ENCODE assay signal across 1 cellular context in the genomic region with DNA sequence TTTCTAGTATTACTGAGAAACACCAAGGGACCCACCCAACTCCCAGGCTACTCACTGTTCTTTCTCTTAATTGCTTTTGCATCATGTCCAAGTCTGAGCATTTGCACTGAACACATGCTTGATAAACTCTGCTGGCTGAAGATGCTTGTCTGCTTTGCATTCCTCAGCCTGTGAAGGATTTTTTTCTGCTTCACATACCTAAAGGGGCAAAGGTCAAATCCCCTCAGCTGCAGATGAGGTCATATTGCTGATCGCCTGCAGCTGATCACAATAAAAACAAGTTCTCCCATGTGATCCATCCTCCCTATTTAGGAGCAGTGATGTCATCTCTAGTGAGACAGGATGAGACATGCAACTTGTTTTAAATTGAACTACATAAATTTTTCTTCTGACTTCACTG.
A peak's percentile ranks its signal among the peaks of the same experiment; 100 is the strongest.
TF ChIP-seq lines count a peak whose summit lies in the region.

No MANE protein-coding gene starts in this region.

TF ChIP-seq in SK-N-SH, 30 proteins besides CTCF, POLR2A, EP300 and RAD21 (continued from another document):
- TF ChIP-seq, protein P1, sequence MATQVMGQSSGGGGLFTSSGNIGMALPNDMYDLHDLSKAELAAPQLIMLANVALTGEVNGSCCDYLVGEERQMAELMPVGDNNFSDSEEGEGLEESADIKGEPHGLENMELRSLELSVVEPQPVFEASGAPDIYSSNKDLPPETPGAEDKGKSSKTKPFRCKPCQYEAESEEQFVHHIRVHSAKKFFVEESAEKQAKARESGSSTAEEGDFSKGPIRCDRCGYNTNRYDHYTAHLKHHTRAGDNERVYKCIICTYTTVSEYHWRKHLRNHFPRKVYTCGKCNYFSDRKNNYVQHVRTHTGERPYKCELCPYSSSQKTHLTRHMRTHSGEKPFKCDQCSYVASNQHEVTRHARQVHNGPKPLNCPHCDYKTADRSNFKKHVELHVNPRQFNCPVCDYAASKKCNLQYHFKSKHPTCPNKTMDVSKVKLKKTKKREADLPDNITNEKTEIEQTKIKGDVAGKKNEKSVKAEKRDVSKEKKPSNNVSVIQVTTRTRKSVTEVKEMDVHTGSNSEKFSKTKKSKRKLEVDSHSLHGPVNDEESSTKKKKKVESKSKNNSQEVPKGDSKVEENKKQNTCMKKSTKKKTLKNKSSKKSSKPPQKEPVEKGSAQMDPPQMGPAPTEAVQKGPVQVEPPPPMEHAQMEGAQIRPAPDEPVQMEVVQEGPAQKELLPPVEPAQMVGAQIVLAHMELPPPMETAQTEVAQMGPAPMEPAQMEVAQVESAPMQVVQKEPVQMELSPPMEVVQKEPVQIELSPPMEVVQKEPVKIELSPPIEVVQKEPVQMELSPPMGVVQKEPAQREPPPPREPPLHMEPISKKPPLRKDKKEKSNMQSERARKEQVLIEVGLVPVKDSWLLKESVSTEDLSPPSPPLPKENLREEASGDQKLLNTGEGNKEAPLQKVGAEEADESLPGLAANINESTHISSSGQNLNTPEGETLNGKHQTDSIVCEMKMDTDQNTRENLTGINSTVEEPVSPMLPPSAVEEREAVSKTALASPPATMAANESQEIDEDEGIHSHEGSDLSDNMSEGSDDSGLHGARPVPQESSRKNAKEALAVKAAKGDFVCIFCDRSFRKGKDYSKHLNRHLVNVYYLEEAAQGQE (IDR thresholded peaks at IDR 0.05; ENCODE audit: low read depth, low read length), result no peak
- TF ChIP-seq RCOR1 (IDR thresholded peaks at IDR 0.05; ENCODE audit: low read length) (peak; percentile 63), CHD2 (IDR thresholded peaks at IDR 0.05; ENCODE audit: low read length, partially characterized antibody) (no peak), TCF12 (IDR thresholded peaks at IDR 0.05) (peak; percentile 78), RFX5 (IDR thresholded peaks at IDR 0.05; ENCODE audit: low read length) (no peak), NFIC (IDR thresholded peaks at IDR 0.05; ENCODE audit: borderline replicate concordance) (no peak), ELF1 (IDR thresholded peaks at IDR 0.05) (no peak), SMC3 (IDR thresholded peaks at IDR 0.05; ENCODE audit: low read depth, low read length) (no peak), SIN3A (IDR thresholded peaks at IDR 0.05; ENCODE audit: borderline replicate concordance, low read depth, low read length) (0 out of 2 replicates have a peak, but pooled peaks have one; percentile 34), TEAD4 (IDR thresholded peaks at IDR 0.05; ENCODE audit: borderline replicate concordance, insufficient read depth) (0 out of 2 replicates have a peak, but pooled peaks have one; percentile 22), EZH2phosphoT487 (IDR thresholded peaks at IDR 0.05; ENCODE audit: borderline replicate concordance, low read depth) (no peak), MEF2A (IDR thresholded peaks at IDR 0.05; ENCODE audit: borderline replicate concordance, low read depth) (peak; percentile 45; the same call in 1 of the 2 replicates), RXRA (IDR thresholded peaks at IDR 0.05; ENCODE audit: borderline replicate concordance, low read depth) (peak; percentile 81; the same call in 1 of the 2 replicates), MXI1 (IDR thresholded peaks at IDR 0.05; ENCODE audit: low read depth, low read length) (no peak), JUND (IDR thresholded peaks at IDR 0.05) (peak; percentile 56), FOXJ3 (CRISPR knock-in tag; IDR thresholded peaks at IDR 0.05) (no peak), TAF1 (IDR thresholded peaks at IDR 0.05; ENCODE audit: borderline replicate concordance, low read depth, low read length) (no peak)
- TF ChIP-seq, protein P2, sequence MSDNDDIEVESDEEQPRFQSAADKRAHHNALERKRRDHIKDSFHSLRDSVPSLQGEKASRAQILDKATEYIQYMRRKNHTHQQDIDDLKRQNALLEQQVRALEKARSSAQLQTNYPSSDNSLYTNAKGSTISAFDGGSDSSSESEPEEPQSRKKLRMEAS (IDR thresholded peaks at IDR 0.05; ENCODE audit: low read depth), result peak; percentile 37; the same call in 1 of the 2 replicates
- TF ChIP-seq, protein P3, sequence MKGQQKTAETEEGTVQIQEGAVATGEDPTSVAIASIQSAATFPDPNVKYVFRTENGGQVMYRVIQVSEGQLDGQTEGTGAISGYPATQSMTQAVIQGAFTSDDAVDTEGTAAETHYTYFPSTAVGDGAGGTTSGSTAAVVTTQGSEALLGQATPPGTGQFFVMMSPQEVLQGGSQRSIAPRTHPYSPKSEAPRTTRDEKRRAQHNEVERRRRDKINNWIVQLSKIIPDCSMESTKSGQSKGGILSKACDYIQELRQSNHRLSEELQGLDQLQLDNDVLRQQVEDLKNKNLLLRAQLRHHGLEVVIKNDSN (IDR thresholded peaks at IDR 0.05; ENCODE audit: borderline replicate concordance, low read depth), result peak; percentile 61; the same call in 1 of the 2 replicates
- TF ChIP-seq, protein P4, sequence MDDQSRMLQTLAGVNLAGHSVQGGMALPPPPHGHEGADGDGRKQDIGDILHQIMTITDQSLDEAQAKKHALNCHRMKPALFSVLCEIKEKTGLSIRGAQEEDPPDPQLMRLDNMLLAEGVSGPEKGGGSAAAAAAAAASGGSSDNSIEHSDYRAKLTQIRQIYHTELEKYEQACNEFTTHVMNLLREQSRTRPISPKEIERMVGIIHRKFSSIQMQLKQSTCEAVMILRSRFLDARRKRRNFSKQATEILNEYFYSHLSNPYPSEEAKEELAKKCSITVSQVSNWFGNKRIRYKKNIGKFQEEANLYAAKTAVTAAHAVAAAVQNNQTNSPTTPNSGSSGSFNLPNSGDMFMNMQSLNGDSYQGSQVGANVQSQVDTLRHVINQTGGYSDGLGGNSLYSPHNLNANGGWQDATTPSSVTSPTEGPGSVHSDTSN (IDR thresholded peaks at IDR 0.05), result peak; percentile 56
- TF ChIP-seq, protein P5, sequence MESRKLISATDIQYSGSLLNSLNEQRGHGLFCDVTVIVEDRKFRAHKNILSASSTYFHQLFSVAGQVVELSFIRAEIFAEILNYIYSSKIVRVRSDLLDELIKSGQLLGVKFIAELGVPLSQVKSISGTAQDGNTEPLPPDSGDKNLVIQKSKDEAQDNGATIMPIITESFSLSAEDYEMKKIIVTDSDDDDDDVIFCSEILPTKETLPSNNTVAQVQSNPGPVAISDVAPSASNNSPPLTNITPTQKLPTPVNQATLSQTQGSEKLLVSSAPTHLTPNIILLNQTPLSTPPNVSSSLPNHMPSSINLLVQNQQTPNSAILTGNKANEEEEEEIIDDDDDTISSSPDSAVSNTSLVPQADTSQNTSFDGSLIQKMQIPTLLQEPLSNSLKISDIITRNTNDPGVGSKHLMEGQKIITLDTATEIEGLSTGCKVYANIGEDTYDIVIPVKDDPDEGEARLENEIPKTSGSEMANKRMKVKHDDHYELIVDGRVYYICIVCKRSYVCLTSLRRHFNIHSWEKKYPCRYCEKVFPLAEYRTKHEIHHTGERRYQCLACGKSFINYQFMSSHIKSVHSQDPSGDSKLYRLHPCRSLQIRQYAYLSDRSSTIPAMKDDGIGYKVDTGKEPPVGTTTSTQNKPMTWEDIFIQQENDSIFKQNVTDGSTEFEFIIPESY (IDR thresholded peaks at IDR 0.05; ENCODE audit: borderline replicate concordance, low read depth), result no peak
- TF ChIP-seq, protein P6, sequence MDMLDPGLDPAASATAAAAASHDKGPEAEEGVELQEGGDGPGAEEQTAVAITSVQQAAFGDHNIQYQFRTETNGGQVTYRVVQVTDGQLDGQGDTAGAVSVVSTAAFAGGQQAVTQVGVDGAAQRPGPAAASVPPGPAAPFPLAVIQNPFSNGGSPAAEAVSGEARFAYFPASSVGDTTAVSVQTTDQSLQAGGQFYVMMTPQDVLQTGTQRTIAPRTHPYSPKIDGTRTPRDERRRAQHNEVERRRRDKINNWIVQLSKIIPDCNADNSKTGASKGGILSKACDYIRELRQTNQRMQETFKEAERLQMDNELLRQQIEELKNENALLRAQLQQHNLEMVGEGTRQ (IDR thresholded peaks at IDR 0.05; ENCODE audit: borderline replicate concordance, low read depth, low read length), result no peak
